In genomic region chr21:33885158-33885514, GRCh38 we compare ENCODE assay signal across 24 cellular contexts.
"Had no signal": no experiment of that assay in that cellular context is flagged by ENCODE, and none has a peak within 500 bp of the region (broad histone marks: within the 10 kb centered on the region; RNA-seq: fewer than 3 reads in every experiment).

No MANE protein-coding gene starts in this region.

- H3K4me1 ChIP-seq: gastrocnemius medialis, left ventricle myocardium inferior, pancreas, right lobe of liver, upper lobe of left lung had no signal

- H3K4me1 Mint-ChIP-seq: activated B cell treated with CpG ODN at 0.5 μM for 24 hours, natural killer cell had no signal

- H3K27me3 ChIP-seq: brain microvascular endothelial cell, esophagus muscularis mucosa, gastrocnemius medialis, pancreas, right lobe of liver, upper lobe of left lung had no signal

- H3K4me3 Mint-ChIP-seq: activated B cell treated with CpG ODN at 0.5 μM for 24 hours; activated CD4-positive, alpha-beta memory T cell treated with anti-CD3 and anti-CD28 coated beads for 36 hours; activated naive CD4-positive, alpha-beta T cell treated with anti-CD3 and anti-CD28 coated beads for 36 hours; activated naive CD8-positive, alpha-beta T cell treated with anti-CD3 and anti-CD28 coated beads, Interleukin-2, amount 10 ng/mL, durations not matched to agents 7 days and 5 days; natural killer cell; T-helper 1 cell treated with Interleukin-12 subunit alpha and Interleukin-12 subunit beta and Interleukin-4 antibody, amounts not matched to agents 30 μg/mL and 1 μg/mL, for 36 hours had no signal

- H3K9me3 Mint-ChIP-seq: activated B cell treated with CpG ODN at 0.5 μM for 24 hours; activated CD4-positive, alpha-beta memory T cell treated with anti-CD3 and anti-CD28 coated beads for 36 hours; activated naive CD4-positive, alpha-beta T cell treated with anti-CD3 and anti-CD28 coated beads for 36 hours; activated naive CD8-positive, alpha-beta T cell treated with anti-CD3 and anti-CD28 coated beads, Interleukin-2, amount 10 ng/mL, durations not matched to agents 7 days and 5 days; natural killer cell; T-helper 1 cell treated with Interleukin-12 subunit alpha and Interleukin-12 subunit beta and Interleukin-4 antibody, amounts not matched to agents 30 μg/mL and 1 μg/mL, for 36 hours had no signal

- H3K36me3 ChIP-seq: brain microvascular endothelial cell, esophagus muscularis mucosa, gastrocnemius medialis, left ventricle myocardium inferior, neutrophil, pancreas, right lobe of liver, upper lobe of left lung had no signal

- H3K4me3 ChIP-seq: gastrocnemius medialis, left ventricle myocardium inferior, pancreas, right lobe of liver, upper lobe of left lung had no signal

- H3K27ac Mint-ChIP-seq: activated B cell treated with CpG ODN at 0.5 μM for 24 hours; activated CD4-positive, alpha-beta memory T cell treated with anti-CD3 and anti-CD28 coated beads for 36 hours; activated naive CD4-positive, alpha-beta T cell treated with anti-CD3 and anti-CD28 coated beads for 36 hours; activated naive CD8-positive, alpha-beta T cell treated with anti-CD3 and anti-CD28 coated beads, Interleukin-2, amount 10 ng/mL, durations not matched to agents 7 days and 5 days; natural killer cell; T-helper 1 cell treated with Interleukin-12 subunit alpha and Interleukin-12 subunit beta and Interleukin-4 antibody, amounts not matched to agents 30 μg/mL and 1 μg/mL, for 36 hours had no signal

- DNase-seq: activated B cell treated with CpG ODN at 0.5 μM for 24 hours; activated CD4-positive, alpha-beta memory T cell treated with anti-CD3 and anti-CD28 coated beads for 36 hours; activated CD4-positive, alpha-beta T cell treated with anti-CD3 and anti-CD28 coated beads for 4 hours; activated naive CD4-positive, alpha-beta T cell treated with anti-CD3 and anti-CD28 coated beads for 36 hours; activated naive CD8-positive, alpha-beta T cell treated with anti-CD3 and anti-CD28 coated beads, Interleukin-2, amount 10 ng/mL, durations not matched to agents 7 days and 5 days; activated T-cell treated with anti-CD3 and anti-CD28 coated beads, Interleukin-2, amount 50 U/mL, for 48 hours; amygdala; brain microvascular endothelial cell; central memory CD4-positive, alpha-beta T cell; gastrocnemius medialis; hippocampal formation; left ventricle myocardium inferior; midbrain; natural killer cell; pancreas; right lobe of liver; small intestine; stimulated activated CD4-positive, alpha-beta T cell treated with anti-CD3 and anti-CD28 coated beads, Interleukin-15, amount 100 ng/mL, for 24 hours; stimulated activated naive CD4-positive, alpha-beta T cell; T1000; upper lobe of left lung had no signal

- H3K9me3 ChIP-seq: esophagus muscularis mucosa, gastrocnemius medialis, left ventricle myocardium inferior, neutrophil, pancreas, right lobe of liver, upper lobe of left lung had no signal

- H3K36me3 Mint-ChIP-seq: activated CD4-positive, alpha-beta memory T cell treated with anti-CD3 and anti-CD28 coated beads for 36 hours; activated naive CD8-positive, alpha-beta T cell treated with anti-CD3 and anti-CD28 coated beads, Interleukin-2, amount 10 ng/mL, durations not matched to agents 7 days and 5 days; natural killer cell had no signal

- ATAC-seq: gastrocnemius medialis, natural killer cell, pancreas, right lobe of liver had no signal

- H3K27ac ChIP-seq: brain microvascular endothelial cell, esophagus muscularis mucosa, gastrocnemius medialis, left ventricle myocardium inferior, neutrophil, pancreas, right lobe of liver, upper lobe of left lung had no signal
